In the genomic region with DNA sequence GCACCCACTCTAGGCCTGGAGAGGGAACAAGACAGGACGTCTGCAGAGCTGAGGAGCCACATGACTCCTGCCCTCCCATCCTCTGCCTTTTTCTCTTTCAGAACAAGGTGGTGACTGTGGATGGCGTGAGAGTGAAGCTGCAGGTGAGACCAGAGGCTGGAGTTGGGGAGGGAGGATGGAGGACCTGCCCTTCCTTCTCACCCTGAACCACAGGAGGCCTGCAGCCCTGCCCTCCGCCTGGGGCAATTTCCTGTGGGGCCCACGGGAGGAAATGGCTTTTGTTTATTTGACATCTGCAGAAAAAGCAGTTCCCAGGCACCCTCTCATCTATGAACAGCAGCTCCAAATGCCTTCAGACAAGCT, we compare ENCODE assay signal across 1 cellular context.
TF ChIP-seq lines count a peak whose summit lies in the region.

No MANE protein-coding gene starts in this region.

TF ChIP-seq in GM12878, 131 proteins besides CTCF, POLR2A, EP300 and RAD21 (continues in another document):
- TF ChIP-seq FOS (IDR thresholded peaks at IDR 0.05; ENCODE audit: borderline replicate concordance, extremely low read depth, insufficient read length) (no peak), MYC (IDR thresholded peaks at IDR 0.05; ENCODE audit: insufficient read depth, insufficient read length, insufficient replicate concordance, low read length, severe bottlenecking) (no peak), CBX5 (IDR thresholded peaks at IDR 0.05; ENCODE audit: low read depth) (no peak), ZNF24 (IDR thresholded peaks at IDR 0.05) (no peak), ZNF274 (IDR thresholded peaks at IDR 0.05; ENCODE audit: insufficient read depth, insufficient read length) (no peak), TCF12 (IDR thresholded peaks at IDR 0.05; ENCODE audit: low read depth, low read length) (0 out of 2 replicates have a peak, but pooled peaks have one; percentile 8), PAX5 (IDR thresholded peaks at IDR 0.05; ENCODE audit: borderline replicate concordance, low read depth, low read length) (no peak), BMI1 (IDR thresholded peaks at IDR 0.05; ENCODE audit: borderline replicate concordance) (no peak), IKZF1 (conservative IDR thresholded peaks at IDR 0.05) (peak; percentile 61), SMAD5 (IDR thresholded peaks at IDR 0.05; ENCODE audit: low read depth) (no peak), ZNF622 (IDR thresholded peaks at IDR 0.05) (no peak), PML (IDR thresholded peaks at IDR 0.05; ENCODE audit: low read length) (no peak), WRNIP1 (IDR thresholded peaks at IDR 0.05; ENCODE audit: borderline replicate concordance, low read depth, low read length) (no peak), CHD1 (IDR thresholded peaks at IDR 0.05; ENCODE audit: low read depth, low read length) (no peak), RUNX3 (IDR thresholded peaks at IDR 0.05; ENCODE audit: low read length) (peak; percentile 78), SP1 (IDR thresholded peaks at IDR 0.05; ENCODE audit: low read depth, low read length) (peak; percentile 41), BHLHE40 (IDR thresholded peaks at IDR 0.05; ENCODE audit: borderline replicate concordance in 1 of 2, low read depth in 2 of 2, low read length in 1 of 2) (no peak), STAT1 (conservative IDR thresholded peaks at IDR 0.05) (no peak), CREB1 (IDR thresholded peaks at IDR 0.05; ENCODE audit: low read depth) (no peak), RCOR1 (conservative IDR thresholded peaks at IDR 0.05; ENCODE audit: low read depth, low read length) (no peak), SREBF2 (IDR thresholded peaks at IDR 0.05; ENCODE audit: low read length) (no peak), YBX1 (IDR thresholded peaks at IDR 0.05) (no peak), SUZ12 (IDR thresholded peaks at IDR 0.05; ENCODE audit: unreplicated experiment) (no peak), TCF3 (IDR thresholded peaks at IDR 0.05; ENCODE audit: borderline replicate concordance, insufficient read depth, low read depth, low read length) (peak; percentile 67; the same call in 1 of the 2 replicates), FOXK2 (IDR thresholded peaks at IDR 0.05) (no peak), GATAD2B (conservative IDR thresholded peaks at IDR 0.05; ENCODE audit: low read depth) (no peak; the same call in 1 of the 2 replicates), TCF7 (IDR thresholded peaks at IDR 0.05; ENCODE audit: borderline replicate concordance) (no peak), NRF1 (conservative IDR thresholded peaks at IDR 0.05; ENCODE audit: low read depth, low read length) (no peak), EZH2 (IDR thresholded peaks at IDR 0.05; ENCODE audit: borderline replicate concordance, control insufficient read depth, low read depth, low read length) (no peak), HDAC6 (IDR thresholded peaks at IDR 0.05; ENCODE audit: unreplicated experiment) (no peak), SIN3A (IDR thresholded peaks at IDR 0.05; ENCODE audit: low read depth, low read length) (no peak), RELA (IDR thresholded peaks at IDR 0.05; ENCODE audit: borderline replicate concordance, partially characterized antibody) (no peak), NR2C1 (IDR thresholded peaks at IDR 0.05) (no peak), RAD51 (IDR thresholded peaks at IDR 0.05) (no peak)
- TF ChIP-seq, protein P1, sequence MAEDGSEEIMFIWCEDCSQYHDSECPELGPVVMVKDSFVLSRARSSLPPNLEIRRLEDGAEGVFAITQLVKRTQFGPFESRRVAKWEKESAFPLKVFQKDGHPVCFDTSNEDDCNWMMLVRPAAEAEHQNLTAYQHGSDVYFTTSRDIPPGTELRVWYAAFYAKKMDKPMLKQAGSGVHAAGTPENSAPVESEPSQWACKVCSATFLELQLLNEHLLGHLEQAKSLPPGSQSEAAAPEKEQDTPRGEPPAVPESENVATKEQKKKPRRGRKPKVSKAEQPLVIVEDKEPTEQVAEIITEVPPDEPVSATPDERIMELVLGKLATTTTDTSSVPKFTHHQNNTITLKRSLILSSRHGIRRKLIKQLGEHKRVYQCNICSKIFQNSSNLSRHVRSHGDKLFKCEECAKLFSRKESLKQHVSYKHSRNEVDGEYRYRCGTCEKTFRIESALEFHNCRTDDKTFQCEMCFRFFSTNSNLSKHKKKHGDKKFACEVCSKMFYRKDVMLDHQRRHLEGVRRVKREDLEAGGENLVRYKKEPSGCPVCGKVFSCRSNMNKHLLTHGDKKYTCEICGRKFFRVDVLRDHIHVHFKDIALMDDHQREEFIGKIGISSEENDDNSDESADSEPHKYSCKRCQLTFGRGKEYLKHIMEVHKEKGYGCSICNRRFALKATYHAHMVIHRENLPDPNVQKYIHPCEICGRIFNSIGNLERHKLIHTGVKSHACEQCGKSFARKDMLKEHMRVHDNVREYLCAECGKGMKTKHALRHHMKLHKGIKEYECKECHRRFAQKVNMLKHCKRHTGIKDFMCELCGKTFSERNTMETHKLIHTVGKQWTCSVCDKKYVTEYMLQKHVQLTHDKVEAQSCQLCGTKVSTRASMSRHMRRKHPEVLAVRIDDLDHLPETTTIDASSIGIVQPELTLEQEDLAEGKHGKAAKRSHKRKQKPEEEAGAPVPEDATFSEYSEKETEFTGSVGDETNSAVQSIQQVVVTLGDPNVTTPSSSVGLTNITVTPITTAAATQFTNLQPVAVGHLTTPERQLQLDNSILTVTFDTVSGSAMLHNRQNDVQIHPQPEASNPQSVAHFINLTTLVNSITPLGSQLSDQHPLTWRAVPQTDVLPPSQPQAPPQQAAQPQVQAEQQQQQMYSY (CRISPR knock-in tag; IDR thresholded peaks at IDR 0.05) = no peak
- TF ChIP-seq, protein P2, sequence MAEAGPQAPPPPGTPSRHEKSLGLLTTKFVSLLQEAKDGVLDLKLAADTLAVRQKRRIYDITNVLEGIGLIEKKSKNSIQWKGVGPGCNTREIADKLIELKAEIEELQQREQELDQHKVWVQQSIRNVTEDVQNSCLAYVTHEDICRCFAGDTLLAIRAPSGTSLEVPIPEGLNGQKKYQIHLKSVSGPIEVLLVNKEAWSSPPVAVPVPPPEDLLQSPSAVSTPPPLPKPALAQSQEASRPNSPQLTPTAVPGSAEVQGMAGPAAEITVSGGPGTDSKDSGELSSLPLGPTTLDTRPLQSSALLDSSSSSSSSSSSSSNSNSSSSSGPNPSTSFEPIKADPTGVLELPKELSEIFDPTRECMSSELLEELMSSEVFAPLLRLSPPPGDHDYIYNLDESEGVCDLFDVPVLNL (IDR thresholded peaks at IDR 0.05; ENCODE audit: low read depth, low read length) = no peak
- TF ChIP-seq, protein P3, sequence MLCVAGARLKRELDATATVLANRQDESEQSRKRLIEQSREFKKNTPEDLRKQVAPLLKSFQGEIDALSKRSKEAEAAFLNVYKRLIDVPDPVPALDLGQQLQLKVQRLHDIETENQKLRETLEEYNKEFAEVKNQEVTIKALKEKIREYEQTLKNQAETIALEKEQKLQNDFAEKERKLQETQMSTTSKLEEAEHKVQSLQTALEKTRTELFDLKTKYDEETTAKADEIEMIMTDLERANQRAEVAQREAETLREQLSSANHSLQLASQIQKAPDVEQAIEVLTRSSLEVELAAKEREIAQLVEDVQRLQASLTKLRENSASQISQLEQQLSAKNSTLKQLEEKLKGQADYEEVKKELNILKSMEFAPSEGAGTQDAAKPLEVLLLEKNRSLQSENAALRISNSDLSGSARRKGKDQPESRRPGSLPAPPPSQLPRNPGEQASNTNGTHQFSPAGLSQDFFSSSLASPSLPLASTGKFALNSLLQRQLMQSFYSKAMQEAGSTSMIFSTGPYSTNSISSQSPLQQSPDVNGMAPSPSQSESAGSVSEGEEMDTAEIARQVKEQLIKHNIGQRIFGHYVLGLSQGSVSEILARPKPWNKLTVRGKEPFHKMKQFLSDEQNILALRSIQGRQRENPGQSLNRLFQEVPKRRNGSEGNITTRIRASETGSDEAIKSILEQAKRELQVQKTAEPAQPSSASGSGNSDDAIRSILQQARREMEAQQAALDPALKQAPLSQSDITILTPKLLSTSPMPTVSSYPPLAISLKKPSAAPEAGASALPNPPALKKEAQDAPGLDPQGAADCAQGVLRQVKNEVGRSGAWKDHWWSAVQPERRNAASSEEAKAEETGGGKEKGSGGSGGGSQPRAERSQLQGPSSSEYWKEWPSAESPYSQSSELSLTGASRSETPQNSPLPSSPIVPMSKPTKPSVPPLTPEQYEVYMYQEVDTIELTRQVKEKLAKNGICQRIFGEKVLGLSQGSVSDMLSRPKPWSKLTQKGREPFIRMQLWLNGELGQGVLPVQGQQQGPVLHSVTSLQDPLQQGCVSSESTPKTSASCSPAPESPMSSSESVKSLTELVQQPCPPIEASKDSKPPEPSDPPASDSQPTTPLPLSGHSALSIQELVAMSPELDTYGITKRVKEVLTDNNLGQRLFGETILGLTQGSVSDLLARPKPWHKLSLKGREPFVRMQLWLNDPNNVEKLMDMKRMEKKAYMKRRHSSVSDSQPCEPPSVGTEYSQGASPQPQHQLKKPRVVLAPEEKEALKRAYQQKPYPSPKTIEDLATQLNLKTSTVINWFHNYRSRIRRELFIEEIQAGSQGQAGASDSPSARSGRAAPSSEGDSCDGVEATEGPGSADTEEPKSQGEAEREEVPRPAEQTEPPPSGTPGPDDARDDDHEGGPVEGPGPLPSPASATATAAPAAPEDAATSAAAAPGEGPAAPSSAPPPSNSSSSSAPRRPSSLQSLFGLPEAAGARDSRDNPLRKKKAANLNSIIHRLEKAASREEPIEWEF (IDR thresholded peaks at IDR 0.05; ENCODE audit: insufficient replicate concordance, low read depth, low read length) = no peak
- TF ChIP-seq, protein P4, sequence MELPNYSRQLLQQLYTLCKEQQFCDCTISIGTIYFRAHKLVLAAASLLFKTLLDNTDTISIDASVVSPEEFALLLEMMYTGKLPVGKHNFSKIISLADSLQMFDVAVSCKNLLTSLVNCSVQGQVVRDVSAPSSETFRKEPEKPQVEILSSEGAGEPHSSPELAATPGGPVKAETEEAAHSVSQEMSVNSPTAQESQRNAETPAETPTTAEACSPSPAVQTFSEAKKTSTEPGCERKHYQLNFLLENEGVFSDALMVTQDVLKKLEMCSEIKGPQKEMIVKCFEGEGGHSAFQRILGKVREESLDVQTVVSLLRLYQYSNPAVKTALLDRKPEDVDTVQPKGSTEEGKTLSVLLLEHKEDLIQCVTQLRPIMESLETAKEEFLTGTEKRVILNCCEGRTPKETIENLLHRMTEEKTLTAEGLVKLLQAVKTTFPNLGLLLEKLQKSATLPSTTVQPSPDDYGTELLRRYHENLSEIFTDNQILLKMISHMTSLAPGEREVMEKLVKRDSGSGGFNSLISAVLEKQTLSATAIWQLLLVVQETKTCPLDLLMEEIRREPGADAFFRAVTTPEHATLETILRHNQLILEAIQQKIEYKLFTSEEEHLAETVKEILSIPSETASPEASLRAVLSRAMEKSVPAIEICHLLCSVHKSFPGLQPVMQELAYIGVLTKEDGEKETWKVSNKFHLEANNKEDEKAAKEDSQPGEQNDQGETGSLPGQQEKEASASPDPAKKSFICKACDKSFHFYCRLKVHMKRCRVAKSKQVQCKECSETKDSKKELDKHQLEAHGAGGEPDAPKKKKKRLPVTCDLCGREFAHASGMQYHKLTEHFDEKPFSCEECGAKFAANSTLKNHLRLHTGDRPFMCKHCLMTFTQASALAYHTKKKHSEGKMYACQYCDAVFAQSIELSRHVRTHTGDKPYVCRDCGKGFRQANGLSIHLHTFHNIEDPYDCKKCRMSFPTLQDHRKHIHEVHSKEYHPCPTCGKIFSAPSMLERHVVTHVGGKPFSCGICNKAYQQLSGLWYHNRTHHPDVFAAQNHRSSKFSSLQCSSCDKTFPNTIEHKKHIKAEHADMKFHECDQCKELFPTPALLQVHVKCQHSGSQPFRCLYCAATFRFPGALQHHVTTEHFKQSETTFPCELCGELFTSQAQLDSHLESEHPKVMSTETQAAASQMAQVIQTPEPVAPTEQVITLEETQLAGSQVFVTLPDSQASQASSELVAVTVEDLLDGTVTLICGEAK (IDR thresholded peaks at IDR 0.05; ENCODE audit: borderline replicate concordance) = no peak
- TF ChIP-seq, protein P5, sequence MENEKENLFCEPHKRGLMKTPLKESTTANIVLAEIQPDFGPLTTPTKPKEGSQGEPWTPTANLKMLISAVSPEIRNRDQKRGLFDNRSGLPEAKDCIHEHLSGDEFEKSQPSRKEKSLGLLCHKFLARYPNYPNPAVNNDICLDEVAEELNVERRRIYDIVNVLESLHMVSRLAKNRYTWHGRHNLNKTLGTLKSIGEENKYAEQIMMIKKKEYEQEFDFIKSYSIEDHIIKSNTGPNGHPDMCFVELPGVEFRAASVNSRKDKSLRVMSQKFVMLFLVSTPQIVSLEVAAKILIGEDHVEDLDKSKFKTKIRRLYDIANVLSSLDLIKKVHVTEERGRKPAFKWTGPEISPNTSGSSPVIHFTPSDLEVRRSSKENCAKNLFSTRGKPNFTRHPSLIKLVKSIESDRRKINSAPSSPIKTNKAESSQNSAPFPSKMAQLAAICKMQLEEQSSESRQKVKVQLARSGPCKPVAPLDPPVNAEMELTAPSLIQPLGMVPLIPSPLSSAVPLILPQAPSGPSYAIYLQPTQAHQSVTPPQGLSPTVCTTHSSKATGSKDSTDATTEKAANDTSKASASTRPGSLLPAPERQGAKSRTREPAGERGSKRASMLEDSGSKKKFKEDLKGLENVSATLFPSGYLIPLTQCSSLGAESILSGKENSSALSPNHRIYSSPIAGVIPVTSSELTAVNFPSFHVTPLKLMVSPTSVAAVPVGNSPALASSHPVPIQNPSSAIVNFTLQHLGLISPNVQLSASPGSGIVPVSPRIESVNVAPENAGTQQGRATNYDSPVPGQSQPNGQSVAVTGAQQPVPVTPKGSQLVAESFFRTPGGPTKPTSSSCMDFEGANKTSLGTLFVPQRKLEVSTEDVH (IDR thresholded peaks at IDR 0.05; ENCODE audit: low read depth, partially characterized antibody) = no peak
- TF ChIP-seq, protein P6, sequence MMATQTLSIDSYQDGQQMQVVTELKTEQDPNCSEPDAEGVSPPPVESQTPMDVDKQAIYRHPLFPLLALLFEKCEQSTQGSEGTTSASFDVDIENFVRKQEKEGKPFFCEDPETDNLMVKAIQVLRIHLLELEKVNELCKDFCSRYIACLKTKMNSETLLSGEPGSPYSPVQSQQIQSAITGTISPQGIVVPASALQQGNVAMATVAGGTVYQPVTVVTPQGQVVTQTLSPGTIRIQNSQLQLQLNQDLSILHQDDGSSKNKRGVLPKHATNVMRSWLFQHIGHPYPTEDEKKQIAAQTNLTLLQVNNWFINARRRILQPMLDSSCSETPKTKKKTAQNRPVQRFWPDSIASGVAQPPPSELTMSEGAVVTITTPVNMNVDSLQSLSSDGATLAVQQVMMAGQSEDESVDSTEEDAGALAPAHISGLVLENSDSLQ (IDR thresholded peaks at IDR 0.05) = no peak
- TF ChIP-seq, protein P7, sequence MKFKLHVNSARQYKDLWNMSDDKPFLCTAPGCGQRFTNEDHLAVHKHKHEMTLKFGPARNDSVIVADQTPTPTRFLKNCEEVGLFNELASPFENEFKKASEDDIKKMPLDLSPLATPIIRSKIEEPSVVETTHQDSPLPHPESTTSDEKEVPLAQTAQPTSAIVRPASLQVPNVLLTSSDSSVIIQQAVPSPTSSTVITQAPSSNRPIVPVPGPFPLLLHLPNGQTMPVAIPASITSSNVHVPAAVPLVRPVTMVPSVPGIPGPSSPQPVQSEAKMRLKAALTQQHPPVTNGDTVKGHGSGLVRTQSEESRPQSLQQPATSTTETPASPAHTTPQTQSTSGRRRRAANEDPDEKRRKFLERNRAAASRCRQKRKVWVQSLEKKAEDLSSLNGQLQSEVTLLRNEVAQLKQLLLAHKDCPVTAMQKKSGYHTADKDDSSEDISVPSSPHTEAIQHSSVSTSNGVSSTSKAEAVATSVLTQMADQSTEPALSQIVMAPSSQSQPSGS (IDR thresholded peaks at IDR 0.05; ENCODE audit: low read length) = no peak
